In genomic region chrX:129773649-129774458, GRCh38 we compare ENCODE assay signal across 16 cellular contexts. TPM values are rescaled to one million over a fixed set of nuclear protein-coding genes. Genes with fewer than 3 reads are reported as not detected.
DNase-seq lines count a peak whose midpoint lies in the region; ATAC-seq and TF ChIP-seq lines count a peak whose summit lies in the region.
"Had no signal": no experiment of that assay in that cellular context is flagged by ENCODE, and none has a peak within 500 bp of the region (broad histone marks: within the 10 kb centered on the region; RNA-seq: fewer than 3 reads in every experiment).

No MANE protein-coding gene starts in this region.

- H3K36me3 Mint-ChIP-seq in activated naive CD8-positive, alpha-beta T cell treated with anti-CD3 and anti-CD28 coated beads, Interleukin-2, amount 10 ng/mL, durations not matched to agents 7 days and 5 days = no peaks in the 10 kb centered on the region
- H3K36me3 Mint-ChIP-seq in natural killer cell treated with Interleukin-12 subunit alpha and Interleukin-12 subunit beta and Interleukin-15 and Interleukin-18, amount 100 ng/mL, for 72 hours = no peaks in the 10 kb centered on the region

- H3K4me1 Mint-ChIP-seq in activated naive CD8-positive, alpha-beta T cell treated with anti-CD3 and anti-CD28 coated beads, Interleukin-2, amount 10 ng/mL, durations not matched to agents 7 days and 5 days = peaks cover 53% of the 10 kb centered on the region
- H3K4me1 Mint-ChIP-seq in natural killer cell treated with Interleukin-12 subunit alpha and Interleukin-12 subunit beta and Interleukin-15 and Interleukin-18, amount 100 ng/mL, for 72 hours (ENCODE audit: low read depth in 2 of 2) = peaks cover 63 to 67% of the 10 kb centered on the region in 2 donors

- H3K4me3 Mint-ChIP-seq in activated naive CD8-positive, alpha-beta T cell treated with anti-CD3 and anti-CD28 coated beads, Interleukin-2, amount 10 ng/mL, durations not matched to agents 7 days and 5 days = peak overlapping the region; percentile 30
- peak overlapping the region; percentile 79 for H3K4me3 Mint-ChIP-seq in natural killer cell treated with Interleukin-12 subunit alpha and Interleukin-12 subunit beta and Interleukin-15 and Interleukin-18, amount 100 ng/mL, for 72 hours
- H3K4me3 Mint-ChIP-seq: endodermal cell had no signal

- H3K4me2 ChIP-seq in DND-41 (ENCODE audit: insufficient read depth, low read length) = no peak overlapping the region
- H3K4me2 ChIP-seq in MM.1S (ENCODE audit: low read depth, low read length) = peak overlapping the region; percentile 61

- POLR2A ChIA-PET in activated naive CD8-positive, alpha-beta T cell treated with anti-CD3 and anti-CD28 coated beads, Interleukin-2, amount 10 ng/mL, durations not matched to agents 7 days and 5 days (lab: Charles Lee) = interaction anchor here (0.7 to 8.6 kb wide), 2 partner anchors 8 to 25 kb away, joined by 6 to 155 read pairs; partner anchors contain the start of gene SASH3

- peak overlapping the region; percentile 97 for H3K27ac Mint-ChIP-seq in activated naive CD8-positive, alpha-beta T cell treated with anti-CD3 and anti-CD28 coated beads, Interleukin-2, amount 10 ng/mL, durations not matched to agents 7 days and 5 days
- peak overlapping the region; percentile 96 to 99 for H3K27ac Mint-ChIP-seq in natural killer cell treated with Interleukin-12 subunit alpha and Interleukin-12 subunit beta and Interleukin-15 and Interleukin-18, amount 100 ng/mL, for 72 hours
- H3K27ac Mint-ChIP-seq: endodermal cell had no signal

- ATAC-seq in DND-41 (ENCODE audit: insufficient read depth, low read depth) (no peak), aorta (ENCODE audit: low FRiP score) (no peak)
- ATAC-seq in activated naive CD8-positive, alpha-beta T cell treated with anti-CD3 and anti-CD28 coated beads, Interleukin-2, amount 10 ng/mL, durations not matched to agents 7 days and 5 days (ENCODE audit: low read depth) = peak; percentile 21
- no peak for ATAC-seq in natural killer cell treated with Interleukin-12 subunit alpha and Interleukin-12 subunit beta and Interleukin-15 and Interleukin-18, amount 100 ng/mL, for 72 hours

- H2AFZ ChIP-seq in DND-41 (ENCODE audit: low read depth, low read length) = no peak overlapping the region
- H2AFZ ChIP-seq in MM.1S (ENCODE audit: low read length) = 0 out of 2 replicates have a peak overlapping the region, but pooled peaks have one; percentile 4

- H4K20me1 ChIP-seq in DND-41 (ENCODE audit: insufficient read depth, low read length) = no peaks in the 10 kb centered on the region
- no peaks in the 10 kb centered on the region for H4K20me1 ChIP-seq in MM.1S (ENCODE audit: insufficient read depth, low read length)

- 78 to 86% methylated on average over 4 of the region's 4 CpGs for WGBS in aorta, 2 donors

- intact Hi-C loops in aorta (cut with DNase I) = no loop called here

- in situ Hi-C loops in GM13977 (cut with MboI; ENCODE audit: low pct_unique_long_range_greater_than_20kb, low sequenced_read_pairs, unreplicated experiment) = no loop called here

- H3F3A ChIP-seq in MM.1S (ENCODE audit: insufficient read depth, low read length) = peaks cover 63% of the 10 kb centered on the region

- H3K27ac ChIP-seq in DND-41 (ENCODE audit: low read length) (peak overlapping the region; percentile 99), MM.1S (ENCODE audit: low read length) (peak overlapping the region; percentile 97), aorta (ENCODE audit: low read depth in 1 of 2, low read length in 2 of 2) (no peak overlapping the region)
- H3K27ac ChIP-seq: right atrium auricular region, uterus, VCaP had no signal

- H3K4me3 ChIP-seq in DND-41 (ENCODE audit: low read depth in 1 of 2, low read length in 2 of 2) (no peak overlapping the region), MM.1S (ENCODE audit: low read length) (no peak overlapping the region), aorta (ENCODE audit: low read length in 2 of 2) (no peak overlapping the region)
- H3K4me3 ChIP-seq: adrenal gland, heart right ventricle, right atrium auricular region, uterus had no signal

- no peaks in the 10 kb centered on the region for H3K27me3 Mint-ChIP-seq in activated naive CD8-positive, alpha-beta T cell treated with anti-CD3 and anti-CD28 coated beads, Interleukin-2, amount 10 ng/mL, durations not matched to agents 7 days and 5 days
- H3K27me3 Mint-ChIP-seq in natural killer cell treated with Interleukin-12 subunit alpha and Interleukin-12 subunit beta and Interleukin-15 and Interleukin-18, amount 100 ng/mL, for 72 hours = no peaks in the 10 kb centered on the region

- H3K4me1 ChIP-seq in DND-41 (ENCODE audit: insufficient read depth, low read length) (peaks cover 98% of the 10 kb centered on the region), MM.1S (ENCODE audit: low read length) (peaks cover 65% of the 10 kb centered on the region), aorta (ENCODE audit: control insufficient read depth in 1 of 2, insufficient read depth in 2 of 2, low read length in 2 of 2) (no peaks in the 10 kb centered on the region)
- H3K4me1 ChIP-seq: adrenal gland, right atrium auricular region, uterus had no signal

- H3K9me2 ChIP-seq in MM.1S (replicated peaks; ENCODE audit: insufficient read depth, low read length) = no peaks in the 10 kb centered on the region

- H3K27me3 ChIP-seq in DND-41 (ENCODE audit: insufficient read depth, low read length, poor library complexity) (no peaks in the 10 kb centered on the region), MM.1S (replicated peaks; ENCODE audit: insufficient read depth, low read length) (no peaks in the 10 kb centered on the region), aorta (ENCODE audit: control insufficient read depth in 1 of 2, insufficient read depth in 2 of 2, low read length in 1 of 2) (no peaks in the 10 kb centered on the region)
- H3K27me3 ChIP-seq: adrenal gland, right atrium auricular region, uterus had no signal

- DNase-seq in DND-41 = no peak
- peak; percentile 63 for DNase-seq in MM.1S
- no peak for DNase-seq in activated naive CD8-positive, alpha-beta T cell treated with anti-CD3 and anti-CD28 coated beads, Interleukin-2, amount 10 ng/mL, durations not matched to agents 7 days and 5 days
- DNase-seq in natural killer cell treated with Interleukin-12 subunit alpha and Interleukin-12 subunit beta and Interleukin-15 and Interleukin-18, amount 100 ng/mL, for 72 hours (ENCODE audit: low spot score) = no peak
- no peak for DNase-seq in NCI-H2196 treated with DMSO at 0.1 percent for 48 hours (lab: John Stamatoyannopoulos, UW; ENCODE audit: unreplicated experiment)
- no peak for DNase-seq in GM13977 (ENCODE audit: low spot score)
- no peak for DNase-seq in aorta
- DNase-seq: DMS 273 treated with DMSO at 0.1 percent for 48 hours, endodermal cell, NCI-H2081 treated with DMSO at 0.1 percent for 48 hours, uterus had no signal

- H3K9me3 ChIP-seq in DND-41 (ENCODE audit: insufficient read depth, low read length, severe bottlenecking) = no peaks in the 10 kb centered on the region
- no peaks in the 10 kb centered on the region for H3K9me3 ChIP-seq in MM.1S (replicated peaks; ENCODE audit: insufficient read depth, low read length)
- H3K9me3 ChIP-seq in aorta (ENCODE audit: control insufficient read depth, low read length) = no peaks in the 10 kb centered on the region
- H3K9me3 ChIP-seq: adrenal gland, heart right ventricle, right atrium auricular region, uterus had no signal

- TF ChIP-seq CTCF in DND-41 (IDR thresholded peaks at IDR 0.05; ENCODE audit: borderline replicate concordance, extremely low read depth, low read length, poor library complexity, severe bottlenecking) (no peak), MM.1S (IDR thresholded peaks at IDR 0.05; ENCODE audit: low read length) (peak; percentile 14; the same call in 1 of the 2 replicates), GM13977 (IDR thresholded peaks at IDR 0.05; ENCODE audit: extremely low read depth, insufficient read depth, missing control alignments) (no peak)

- no peaks in the 10 kb centered on the region for H3K9me3 Mint-ChIP-seq in activated naive CD8-positive, alpha-beta T cell treated with anti-CD3 and anti-CD28 coated beads, Interleukin-2, amount 10 ng/mL, durations not matched to agents 7 days and 5 days
- peaks cover under 1% of the 10 kb centered on the region for H3K9me3 Mint-ChIP-seq in natural killer cell treated with Interleukin-12 subunit alpha and Interleukin-12 subunit beta and Interleukin-15 and Interleukin-18, amount 100 ng/mL, for 72 hours
- H3K9me3 Mint-ChIP-seq: endodermal cell had no signal

- H3K9ac ChIP-seq in DND-41 (ENCODE audit: low read depth, low read length) = peak overlapping the region; percentile 42; the same call in 1 of the 2 replicates
- peak overlapping the region; percentile 70 for H3K9ac ChIP-seq in MM.1S (ENCODE audit: low read length)

- H3K36me3 ChIP-seq in DND-41 (ENCODE audit: insufficient read depth, low read length) (no peaks in the 10 kb centered on the region), MM.1S (replicated peaks; ENCODE audit: insufficient read depth, low read length) (no peaks in the 10 kb centered on the region), aorta (ENCODE audit: control insufficient read depth in 1 of 2, insufficient read depth in 2 of 2, low read length in 1 of 2) (no peaks in the 10 kb centered on the region)
- H3K36me3 ChIP-seq: adrenal gland, heart right ventricle, right atrium auricular region, uterus had no signal

- H3K79me2 ChIP-seq in DND-41 (ENCODE audit: insufficient read depth, low read length) = peaks cover 47% of the 10 kb centered on the region
- H3K79me2 ChIP-seq in MM.1S (ENCODE audit: low read length) = peaks cover 4% of the 10 kb centered on the region

RNA-seq across cellular contexts. Expression of gene SASH3, which starts 5.9 kb away (rescaled TPM):
- 100 to 1,000 TPM; 239 to 241 TPM for total RNA-seq in activated naive CD8-positive, alpha-beta T cell treated with anti-CD3 and anti-CD28 coated beads, Interleukin-2, amount 10 ng/mL, durations not matched to agents 7 days and 5 days
- 100 to 1,000 TPM; 243 to 317 TPM for total RNA-seq in natural killer cell treated with Interleukin-12 subunit alpha and Interleukin-12 subunit beta and Interleukin-15 and Interleukin-18, amount 100 ng/mL, for 72 hours
- 10 to 100 TPM; 12.7 to 16.1 TPM for total RNA-seq in aorta
- 1 to 10 TPM in 1 of 2 donors, under 1 TPM in 1; 0.90 to 8.4 TPM for polyA plus RNA-seq in aorta
- total RNA-seq: endodermal cell, HT1080 had no signal

RNA-seq across cellular contexts. Expression of gene XPNPEP2, which starts 35.1 kb away (rescaled TPM):
- under 1 TPM; 0.65 to 0.67 TPM for total RNA-seq in activated naive CD8-positive, alpha-beta T cell treated with anti-CD3 and anti-CD28 coated beads, Interleukin-2, amount 10 ng/mL, durations not matched to agents 7 days and 5 days
- total RNA-seq in natural killer cell treated with Interleukin-12 subunit alpha and Interleukin-12 subunit beta and Interleukin-15 and Interleukin-18, amount 100 ng/mL, for 72 hours = under 1 TPM; 0.14 to 0.55 TPM
- 10 to 100 TPM in 1 of 2 donors, 1 to 10 TPM in 1; 3.3 to 24.8 TPM for total RNA-seq in aorta
- 1 to 10 TPM in 1 of 2 donors, under 1 TPM in 1; 0.26 to 5.5 TPM for polyA plus RNA-seq in aorta
- total RNA-seq: HT1080 had no signal

Comparison
In these comparisons a context has a peak if more than half of its experiments do, and no peak if none do; other contexts are left out.
1. H3K27ac ChIP-seq: peak in DND-41 (single experiment) and MM.1S (single experiment); none in aorta (0 of 2).
2. RNA of gene SASH3, which starts 5.9 kb away (total RNA-seq): 243 to 317 TPM in natural killer cell treated with Interleukin-12 subunit alpha and Interleukin-12 subunit beta and Interleukin-15 and Interleukin-18, amount 100 ng/mL, for 72 hours and 239 to 241 TPM in activated naive CD8-positive, alpha-beta T cell treated with anti-CD3 and anti-CD28 coated beads, Interleukin-2, amount 10 ng/mL, durations not matched to agents 7 days and 5 days; 12.7 to 16.1 TPM in aorta; every median in the first group is over 10 times any median in the second.